Comparison of ENCODE assay signal across 1 cellular context in the genomic region with DNA sequence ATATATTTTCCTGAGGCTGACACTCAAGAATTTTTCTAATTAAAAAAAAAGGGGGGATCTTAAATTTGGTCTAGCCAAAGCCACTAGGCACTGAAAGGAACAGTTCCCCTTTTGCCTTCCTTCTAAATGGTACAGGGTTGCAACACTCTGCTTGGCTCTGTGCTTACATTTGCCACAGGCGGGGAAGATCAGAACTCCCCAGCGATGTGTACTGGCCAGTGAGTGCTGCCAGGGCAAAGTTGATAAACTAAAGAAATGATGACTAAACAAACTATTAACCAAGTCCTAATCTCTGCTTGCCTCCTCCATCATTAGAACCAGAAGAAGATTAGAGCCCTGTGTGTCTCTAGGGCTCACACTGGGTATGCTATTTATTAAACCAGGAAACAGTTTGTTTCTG.
TF ChIP-seq lines count a peak whose summit lies in the region.

No MANE protein-coding gene starts in this region.

TF ChIP-seq in GM23338, 12 proteins besides CTCF, POLR2A, EP300 and RAD21 (continued from another document):
- TF ChIP-seq EZH2 (IDR thresholded peaks at IDR 0.05; ENCODE audit: low read depth, unreplicated experiment), result no peak
TF ChIP-seq in GM23338: peak in this region for 0.
